In the genomic region with DNA sequence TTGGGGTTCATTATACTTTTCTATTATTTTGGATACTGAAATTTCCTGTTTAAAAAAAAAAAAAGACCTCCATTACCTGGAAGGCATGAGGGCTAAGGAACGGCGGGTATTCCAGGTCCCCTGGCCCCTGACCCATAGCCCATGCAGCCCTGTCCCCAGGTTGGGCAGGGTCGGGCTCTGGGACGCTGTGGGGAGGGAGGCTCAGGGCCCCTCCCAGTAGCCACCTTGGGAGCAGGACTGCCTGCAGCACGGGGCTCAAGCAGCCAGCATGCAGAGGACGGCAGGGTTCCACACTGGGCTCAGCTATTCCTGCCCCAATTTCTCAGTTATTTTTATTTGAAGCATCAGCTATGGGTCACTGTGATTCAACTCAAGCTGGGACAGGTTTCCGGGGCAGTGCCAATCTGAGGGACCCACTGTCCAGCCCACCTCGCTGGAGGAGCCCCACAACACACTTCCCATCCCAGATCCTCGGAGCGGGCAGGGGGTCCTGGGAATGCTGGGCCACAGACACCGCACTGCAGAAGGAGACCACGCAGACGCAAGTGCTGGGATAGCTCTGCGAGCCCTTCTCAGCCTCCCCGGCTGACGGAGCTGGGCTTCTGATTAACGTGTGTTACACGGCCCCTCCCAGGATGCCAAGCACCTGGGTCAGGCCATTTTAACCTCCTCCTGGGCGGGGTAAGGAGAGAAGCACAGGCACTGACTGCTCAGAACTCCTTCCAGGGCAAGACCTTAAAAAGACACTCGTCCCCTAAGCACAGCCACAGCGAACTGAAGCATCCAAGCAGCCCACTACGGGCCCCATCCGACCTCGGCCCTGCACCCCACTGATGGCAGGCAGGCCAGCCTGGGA, we compare ENCODE assay signal across 23 cellular contexts.
"Had no signal": no experiment of that assay in that cellular context is flagged by ENCODE, and none has a peak within 500 bp of the region (broad histone marks: within the 10 kb centered on the region; RNA-seq: fewer than 3 reads in every experiment).

No MANE protein-coding gene starts in this region.

- ATAC-seq: activated CD8-positive, alpha-beta T cell treated with anti-CD3 and anti-CD28 coated beads for 36 hours; left lung had no signal

- H3K9me3 Mint-ChIP-seq: activated B cell treated with CpG ODN at 0.5 μM for 24 hours; activated CD4-positive, alpha-beta T cell treated with anti-CD3 and anti-CD28 coated beads, Interleukin-2, amount 10 ng/mL, durations not matched to agents 24 days and 14 days; activated CD8-positive, alpha-beta T cell treated with anti-CD3 and anti-CD28 coated beads for 36 hours; activated naive CD8-positive, alpha-beta T cell treated with anti-CD3 and anti-CD28 coated beads for 36 hours; activated T-helper 1 cell treated with anti-CD3 and anti-CD28 coated beads, Interleukin-12 subunit alpha, Interleukin-12 subunit beta, Interleukin-2, Interleukin-4 antibody, amounts not matched to agents 30 ng/mL and 10 ng/mL and 1 ng/mL, durations not matched to agents 14 hours and 24 hours and 36 hours; stimulated activated memory B cell treated with anti-CD40 and anti-IgM and Interleukin-4, amounts not matched to agents 10 μg/mL and 1 μg/mL and 100 μg/mL, for 72 hours; T-helper 2 cell treated with Interferon-gamma antibody and Interleukin-4, amounts not matched to agents 5 μg/mL and 100 μg/mL, for 36 hours had no signal

- H3K4me3 Mint-ChIP-seq: activated B cell treated with CpG ODN at 0.5 μM for 24 hours; activated CD4-positive, alpha-beta T cell treated with anti-CD3 and anti-CD28 coated beads, Interleukin-2, amount 10 ng/mL, durations not matched to agents 24 days and 14 days; activated CD8-positive, alpha-beta T cell treated with anti-CD3 and anti-CD28 coated beads for 36 hours; activated naive CD8-positive, alpha-beta T cell treated with anti-CD3 and anti-CD28 coated beads for 36 hours; activated T-helper 1 cell treated with anti-CD3 and anti-CD28 coated beads, Interleukin-12 subunit alpha, Interleukin-12 subunit beta, Interleukin-2, Interleukin-4 antibody, amounts not matched to agents 30 ng/mL and 10 ng/mL and 1 ng/mL, durations not matched to agents 14 hours and 24 hours and 36 hours; stimulated activated memory B cell treated with anti-CD40 and anti-IgM and Interleukin-4, amounts not matched to agents 10 μg/mL and 1 μg/mL and 100 μg/mL, for 72 hours; T-helper 2 cell treated with Interferon-gamma antibody and Interleukin-4, amounts not matched to agents 5 μg/mL and 100 μg/mL, for 36 hours had no signal

- H3K27ac Mint-ChIP-seq: activated B cell treated with CpG ODN at 0.5 μM for 24 hours; activated CD4-positive, alpha-beta T cell treated with anti-CD3 and anti-CD28 coated beads, Interleukin-2, amount 10 ng/mL, durations not matched to agents 24 days and 14 days; activated CD8-positive, alpha-beta T cell treated with anti-CD3 and anti-CD28 coated beads for 36 hours; activated naive CD8-positive, alpha-beta T cell treated with anti-CD3 and anti-CD28 coated beads for 36 hours; activated T-helper 1 cell treated with anti-CD3 and anti-CD28 coated beads, Interleukin-12 subunit alpha, Interleukin-12 subunit beta, Interleukin-2, Interleukin-4 antibody, amounts not matched to agents 30 ng/mL and 10 ng/mL and 1 ng/mL, durations not matched to agents 14 hours and 24 hours and 36 hours; stimulated activated memory B cell treated with anti-CD40 and anti-IgM and Interleukin-4, amounts not matched to agents 10 μg/mL and 1 μg/mL and 100 μg/mL, for 72 hours; T-helper 2 cell treated with Interferon-gamma antibody and Interleukin-4, amounts not matched to agents 5 μg/mL and 100 μg/mL, for 36 hours had no signal

- H3K36me3 Mint-ChIP-seq: activated naive CD8-positive, alpha-beta T cell treated with anti-CD3 and anti-CD28 coated beads for 36 hours had no signal

- H3K27me3 Mint-ChIP-seq: activated B cell treated with CpG ODN at 0.5 μM for 24 hours; activated CD4-positive, alpha-beta T cell treated with anti-CD3 and anti-CD28 coated beads, Interleukin-2, amount 10 ng/mL, durations not matched to agents 24 days and 14 days; activated CD8-positive, alpha-beta T cell treated with anti-CD3 and anti-CD28 coated beads for 36 hours; activated naive CD8-positive, alpha-beta T cell treated with anti-CD3 and anti-CD28 coated beads for 36 hours; stimulated activated memory B cell treated with anti-CD40 and anti-IgM and Interleukin-4, amounts not matched to agents 10 μg/mL and 1 μg/mL and 100 μg/mL, for 72 hours had no signal

- H3K4me1 Mint-ChIP-seq: activated B cell treated with CpG ODN at 0.5 μM for 24 hours; activated CD4-positive, alpha-beta T cell treated with anti-CD3 and anti-CD28 coated beads, Interleukin-2, amount 10 ng/mL, durations not matched to agents 24 days and 14 days; activated naive CD8-positive, alpha-beta T cell treated with anti-CD3 and anti-CD28 coated beads for 36 hours; stimulated activated memory B cell treated with anti-CD40 and anti-IgM and Interleukin-4, amounts not matched to agents 10 μg/mL and 1 μg/mL and 100 μg/mL, for 72 hours had no signal

- H3K4me3 ChIP-seq: cardiac muscle cell, dorsolateral prefrontal cortex, left lung, prostate gland, right atrium auricular region, testis had no signal

- H3K27me3 ChIP-seq: cardiac muscle cell, dorsolateral prefrontal cortex, left lung, right atrium auricular region, testis had no signal

- H3K9me3 ChIP-seq: left lung, prostate gland, right atrium auricular region, SK-N-SH, testis had no signal

- H3K4me2 ChIP-seq: SK-N-SH had no signal

- FAIRE-seq: keratinocyte, small intestine, TTC549 had no signal

- H3K27ac ChIP-seq: cardiac muscle cell, left lung, prostate gland, right atrium auricular region, testis had no signal

- H3K4me1 ChIP-seq: left lung, prostate gland, testis had no signal

- H3K9ac ChIP-seq: SK-N-SH had no signal

- H3K36me3 ChIP-seq: cardiac muscle cell, prostate gland had no signal

- DNase-seq: activated B cell treated with CpG ODN at 0.5 μM for 24 hours; activated CD4-positive, alpha-beta T cell treated with anti-CD3 and anti-CD28 coated beads, Interleukin-2, amount 10 ng/mL, durations not matched to agents 24 days and 14 days; activated CD8-positive, alpha-beta T cell treated with anti-CD3 and anti-CD28 coated beads for 36 hours; activated naive CD4-positive, alpha-beta T cell; activated naive CD8-positive, alpha-beta T cell treated with anti-CD3 and anti-CD28 coated beads for 36 hours; amniotic stem cell; erythroblast; foreskin melanocyte; hypothalamus; SK-N-SH; small intestine; stimulated activated CD4-positive, alpha-beta T cell treated with anti-CD3 and anti-CD28 coated beads, Interleukin-4, amount 100 ng/mL, for 24 hours; testis had no signal
